Comparison of ENCODE assay signal across 24 cellular contexts in genomic region chr15:61651267-61651666, GRCh38.
A peak's percentile ranks its signal among the peaks of the same experiment; 100 is the strongest.
DNase-seq lines count a peak whose midpoint lies in the region; ATAC-seq, FAIRE-seq and TF ChIP-seq lines count a peak whose summit lies in the region.
"Had no signal": no experiment of that assay in that cellular context is flagged by ENCODE, and none has a peak within 500 bp of the region (broad histone marks: within the 10 kb centered on the region; RNA-seq: fewer than 3 reads in every experiment).

No MANE protein-coding gene starts in this region.

- no peaks in the 10 kb centered on the region for H4K20me1 ChIP-seq in neural progenitor cell (ENCODE audit: low read depth)
- H4K20me1 ChIP-seq: BLaER1 had no signal

- FAIRE-seq in urothelium cell line (lab: Jason Lieb, UNC) = peak; percentile 55
- FAIRE-seq: D721Med, GM12878, GM19239, H54 had no signal

- no peaks in the 10 kb centered on the region for H3K79me2 ChIP-seq in neural progenitor cell (ENCODE audit: low read depth)

- no peaks in the 10 kb centered on the region for H3K9me3 Mint-ChIP-seq in neural progenitor cell
- H3K9me3 Mint-ChIP-seq: CD8-positive, alpha-beta T cell had no signal

- no peak overlapping the region for H3K27ac ChIP-seq in neural progenitor cell
- H3K27ac ChIP-seq: BLaER1, C4-2B had no signal

- no peak for ATAC-seq in GM21825 (IDR thresholded peaks at IDR 0.05; ENCODE audit: unreplicated experiment)
- ATAC-seq: CD8-positive, alpha-beta T cell; GM12878 had no signal

- no peak overlapping the region for H3K9ac ChIP-seq in neural progenitor cell
- H3K9ac ChIP-seq: BLaER1 had no signal

- peaks cover 28% of the 10 kb centered on the region for H3K4me1 ChIP-seq in neural progenitor cell
- H3K4me1 ChIP-seq: Caco-2 had no signal

- no peak overlapping the region for H2AFZ ChIP-seq in neural progenitor cell (replicated peaks)

- H3K4me3 Mint-ChIP-seq in neural progenitor cell = no peak overlapping the region
- H3K4me3 Mint-ChIP-seq: B cell; CD4-positive, CD25-positive, alpha-beta regulatory T cell; CD8-positive, alpha-beta T cell; HFFc6 had no signal

- H3K27ac Mint-ChIP-seq in neural progenitor cell = peak overlapping the region; percentile 17
- H3K27ac Mint-ChIP-seq: B cell; CD4-positive, CD25-positive, alpha-beta regulatory T cell; CD8-positive, alpha-beta T cell; HFFc6 had no signal

- in situ Hi-C loops in astrocyte of the cerebellum (cut with HindIII; ENCODE audit: low sequenced_read_pairs) = no loop called here

- H3F3A ChIP-seq in neural progenitor cell (ENCODE audit: low read depth) = no peaks in the 10 kb centered on the region

- DNase-seq in HT1080 (ENCODE audit: low read depth) (peak; percentile 5), astrocyte of the cerebellum (ENCODE audit: low read depth) (peak; percentile 68), neural progenitor cell (ENCODE audit: low spot score) (peak; percentile 21), urothelium cell line (ENCODE audit: low spot score) (no peak), HCEC 1CT (no peak), NCI-H2081 treated with DMSO at 0.1 percent for 48 hours (lab: John Stamatoyannopoulos, UW) (no peak), NCI-H2107 (lab: John Stamatoyannopoulos, UW) (no peak)
- DNase-seq: Caco-2; CD4-positive, CD25-positive, alpha-beta regulatory T cell; CD8-positive, alpha-beta T cell; DMS 273 treated with DMSO at 0.1 percent for 48 hours; DMS79; EL; GDM1; GOT3; HFFc6 had no signal

- no peak overlapping the region for H3K4me3 ChIP-seq in astrocyte of the cerebellum (ENCODE audit: low read depth, low read length)
- H3K4me3 ChIP-seq in neural progenitor cell = no peak overlapping the region
- H3K4me3 ChIP-seq: BLaER1, GM12878 had no signal

- no peaks in the 10 kb centered on the region for H3K27me3 ChIP-seq in neural progenitor cell
- H3K27me3 ChIP-seq: BLaER1 had no signal

- peaks cover 13% of the 10 kb centered on the region for H3K4me1 Mint-ChIP-seq in neural progenitor cell
- H3K4me1 Mint-ChIP-seq: B cell; CD4-positive, CD25-positive, alpha-beta regulatory T cell had no signal

- no peaks in the 10 kb centered on the region for H3K36me3 Mint-ChIP-seq in neural progenitor cell
- H3K36me3 Mint-ChIP-seq: CD4-positive, CD25-positive, alpha-beta regulatory T cell; CD8-positive, alpha-beta T cell had no signal

- H3K4me2 ChIP-seq in neural progenitor cell = no peak overlapping the region
- H3K4me2 ChIP-seq: BLaER1 had no signal

- H3K36me3 ChIP-seq in neural progenitor cell = no peaks in the 10 kb centered on the region
- H3K36me3 ChIP-seq: BLaER1 had no signal

- H3K27me3 Mint-ChIP-seq in neural progenitor cell (ENCODE audit: insufficient read depth, low read depth) = peaks cover 6% of the 10 kb centered on the region

- H3K9me3 ChIP-seq in neural progenitor cell (ENCODE audit: low read depth) = no peaks in the 10 kb centered on the region
- H3K9me3 ChIP-seq: BLaER1, Caco-2 had no signal

- TF ChIP-seq CTCF in astrocyte of the cerebellum (IDR thresholded peaks at IDR 0.05; ENCODE audit: low read depth, low read length, missing control alignments) = no peak
- no peak for TF ChIP-seq CTCF in neural progenitor cell (IDR thresholded peaks at IDR 0.05)

Comparison
In these comparisons a context has a peak if more than half of its experiments do, and no peak if none do; other contexts are left out.
1. DNase-seq: peak in HT1080 (single experiment), astrocyte of the cerebellum (single experiment) and neural progenitor cell (single experiment); none in urothelium cell line (single experiment), HCEC 1CT (single experiment), NCI-H2081 treated with DMSO at 0.1 percent for 48 hours (single experiment) and NCI-H2107 (single experiment).